In the genomic region with DNA sequence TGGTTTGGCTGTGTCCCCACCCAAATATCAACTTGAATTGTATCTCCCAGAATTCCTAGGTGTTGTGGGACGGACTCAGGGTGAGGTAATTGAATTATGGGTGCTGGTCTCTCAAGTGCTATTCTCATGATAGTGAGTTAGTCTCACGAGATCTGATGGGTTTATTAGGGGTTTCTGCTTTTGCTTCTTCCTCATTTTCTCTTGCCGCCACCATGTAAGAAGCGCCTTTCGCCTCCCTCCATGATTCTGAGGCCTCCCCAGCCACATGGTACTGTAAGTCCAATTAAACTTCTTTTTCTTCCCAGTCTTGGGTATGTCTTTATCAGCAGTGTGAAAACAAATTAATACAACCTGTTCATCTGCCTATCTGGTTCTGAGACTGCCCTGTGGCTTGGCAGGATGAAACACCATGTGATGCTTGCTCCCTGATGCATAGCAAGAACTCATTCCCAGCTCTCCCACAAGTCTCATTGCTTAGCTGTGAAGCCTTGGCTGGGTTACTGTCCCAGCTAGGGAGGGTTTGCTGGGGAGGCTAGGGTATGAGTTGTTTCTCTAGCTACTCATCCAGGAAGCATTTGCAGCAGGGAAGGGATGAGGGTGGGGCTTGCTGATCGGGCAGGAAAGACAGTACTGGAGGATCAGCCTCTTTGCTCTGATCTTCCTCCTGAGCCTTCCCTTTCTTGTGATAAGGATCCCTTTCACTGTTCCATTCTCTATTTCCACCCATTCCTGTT, we compare ENCODE assay signal across 9 cellular contexts. TPM values are rescaled to one million over a fixed set of nuclear protein-coding genes. Genes with fewer than 3 reads are reported as not detected.
DNase-seq lines count a peak whose midpoint lies in the region; ATAC-seq, FAIRE-seq and TF ChIP-seq lines count a peak whose summit lies in the region.
"Had no signal": no experiment of that assay in that cellular context is flagged by ENCODE, and none has a peak within 500 bp of the region (broad histone marks: within the 10 kb centered on the region; RNA-seq: fewer than 3 reads in every experiment).

No MANE protein-coding gene starts in this region.

- peak overlapping the region; percentile 67 for H2AFZ ChIP-seq in HepG2 (ENCODE audit: low read length)
- peak overlapping the region; percentile 66 for H2AFZ ChIP-seq in GM12878 (ENCODE audit: control insufficient read depth, low read depth, low read length)

- intact Hi-C loops in HepG2 (cut with micrococcal nuclease; ENCODE audit: unreplicated experiment): loop anchor here (10.0 kb wide), 1 partner anchor 46 kb away; the partner anchor contains the start of gene BLOC1S6
- intact Hi-C loops in right lobe of liver (cut with DNase I): no loop called here
- intact Hi-C loops in GM12878 (cut with micrococcal nuclease; ENCODE audit: unreplicated experiment): loop anchor here (10.0 kb wide), 1 partner anchor 436 kb away; no protein-coding TSS in a partner anchor
- intact Hi-C loops in left lung (cut with DNase I): no loop called here

- TF ChIP-seq EP300 in HepG2 (IDR thresholded peaks at IDR 0.05; ENCODE audit: low read depth in 2 of 2, low read length in 2 of 2) (no peak), HepG2 (CRISPR knock-in tag; IDR thresholded peaks at IDR 0.05; ENCODE audit: borderline replicate concordance) (no peak), GM12878 (IDR thresholded peaks at IDR 0.05; ENCODE audit: borderline replicate concordance in 1 of 2, control insufficient read depth in 1 of 2, low read depth in 2 of 2, low read length in 2 of 2) (no peak)

- POLR2A ChIA-PET in HepG2 (lab: Yijun Ruan, JAX): interaction anchor here (1.4 kb wide), 1 partner anchor 44 kb away, joined by 4 read pairs; the partner anchor contains the start of gene BLOC1S6
- POLR2A ChIA-PET in GM12878 (lab: Charles Lee): no interaction called here

- H3K4me2 ChIP-seq in HepG2 (ENCODE audit: low read depth, low read length) (peak overlapping the region; percentile 41), GM12878 (ENCODE audit: control insufficient read depth, insufficient read depth) (peak overlapping the region; percentile 0)

- H3K36me3 ChIP-seq in HepG2 (replicated peaks in 1 of 2; ENCODE audit: control insufficient read depth in 1 of 2, insufficient read depth in 2 of 2, low read length in 2 of 2) (no peaks in the 10 kb centered on the region), right lobe of liver (no peaks in the 10 kb centered on the region), GM12878 (ENCODE audit: control insufficient read depth in 2 of 2, insufficient read depth in 2 of 2, low read length in 1 of 2) (no peaks in the 10 kb centered on the region), left lung (no peaks in the 10 kb centered on the region)

- H4K20me1 ChIP-seq in HepG2 (ENCODE audit: insufficient read depth, low read length) (no peaks in the 10 kb centered on the region), GM12878 (ENCODE audit: control insufficient read depth, insufficient read depth) (no peaks in the 10 kb centered on the region)

- TF ChIP-seq CTCF in HepG2 (CRISPR knock-in tag; IDR thresholded peaks at IDR 0.05) (no peak), right lobe of liver (IDR thresholded peaks at IDR 0.05) (no peak), GM12878 (IDR thresholded peaks at IDR 0.05 in 2 of 3, conservative IDR thresholded peaks at IDR 0.05 in 1 of 3; ENCODE audit: control insufficient read depth in 2 of 3, extremely low read depth in 1 of 3, insufficient read depth in 1 of 3, low read depth in 3 of 3, low read length in 3 of 3) (no peak), left lung (IDR thresholded peaks at IDR 0.05) (no peak)

- no peak for TF ChIP-seq RAD21 in HepG2 (CRISPR knock-in tag; IDR thresholded peaks at IDR 0.05)
- TF ChIP-seq RAD21 in GM12878 (IDR thresholded peaks at IDR 0.05; ENCODE audit: insufficient read depth, low read depth, low read length): no peak

- in situ Hi-C loops in HepG2 (cut with HindIII; ENCODE audit: extremely low pct_ligation_motif_present, low pct_unique_long_range_greater_than_20kb) (no loop called here), GM12878 (cut with MboI) (no loop called here)

- 65% methylated on average over 6 of the region's 6 CpGs for WGBS in HepG2 (ENCODE audit: low lambda C conversion rate)
- 65% methylated on average over 5 of the region's 6 CpGs for WGBS in right lobe of liver (ENCODE audit: insufficient coverage, low coverage, low lambda C conversion rate, missing lambda C conversion rate)
- 82% methylated on average over 6 of the region's 6 CpGs for WGBS in GM12878 (ENCODE audit: insufficient coverage, insufficient replicate concordance, low lambda C conversion rate, missing lambda C conversion rate)

- H3K4me3 ChIP-seq in HepG2 (replicated peaks in 1 of 3; ENCODE audit: insufficient read depth in 1 of 3, low read depth in 2 of 3, low read length in 3 of 3) (no peak overlapping the region), right lobe of liver (no peak overlapping the region), GM12878 (no peak overlapping the region), left lung (peak overlapping the region in 1 of 2 donors; percentile 24)

- no peaks in the 10 kb centered on the region; the same call in 1 of the 2 replicates for H3K4me1 ChIP-seq in HepG2 (ENCODE audit: insufficient read depth, low read length)
- H3K4me1 ChIP-seq in right lobe of liver: peaks cover 0 to 10% (median 0%) of the 10 kb centered on the region in 4 donors
- peaks cover 16% of the 10 kb centered on the region for H3K4me1 ChIP-seq in GM12878 (ENCODE audit: control insufficient read depth, insufficient read depth, low read length)
- peaks cover 0 to 23% of the 10 kb centered on the region in 2 donors for H3K4me1 ChIP-seq in left lung

- CTCF ChIA-PET in HepG2 (lab: Yijun Ruan, JAX; ENCODE audit: low intra/inter-chr PET ratio, low total read pairs) (no interaction called here), GM12878 (lab: Yijun Ruan, JAX) (interaction anchor here (0.6 to 1.6 kb wide), 5 partner anchors 8 to 232 kb away, joined by 3 to 5 read pairs (median 3); no protein-coding TSS in a partner anchor)

- RAD21 ChIA-PET in GM12878 (lab: Charles Lee; ENCODE audit: unreplicated experiment): interaction anchor here (1.0 kb wide), 1 partner anchor 20 kb away, joined by 3 read pairs; no protein-coding TSS in a partner anchor

- H3K9me3 ChIP-seq in HepG2 (ENCODE audit: low read length) (no peaks in the 10 kb centered on the region), right lobe of liver (no peaks in the 10 kb centered on the region), GM12878 (replicated peaks; ENCODE audit: control insufficient read depth, insufficient read depth, low read length) (no peaks in the 10 kb centered on the region; the same call in 2 of the 3 replicates), left lung (peaks cover 0 to 18% of the 10 kb centered on the region in 2 donors)

- H3K27ac ChIP-seq in HepG2 (ENCODE audit: extremely low read length, insufficient read depth, low read length) (no peak overlapping the region), right lobe of liver (no peak overlapping the region), GM12878 (ENCODE audit: control insufficient read depth, insufficient read depth) (no peak overlapping the region; the same call in 1 of the 2 replicates), left lung (peak overlapping the region; percentile 13 to 68)

- no TSS peak for BruUV-seq in HepG2 (replicated peaks; lab: Mats Ljungman, UMichigan)
- BruUV-seq in GM12878 (replicated peaks; lab: Mats Ljungman, UMichigan): no TSS peak

- ATAC-seq in HepG2 (no peak), right lobe of liver (no peak), GM12878 (no peak), left lung (no peak), GM19035 (IDR thresholded peaks at IDR 0.05; ENCODE audit: unreplicated experiment) (no peak)

- H3K79me2 ChIP-seq in HepG2 (ENCODE audit: insufficient read depth, low read length) (no peaks in the 10 kb centered on the region), GM12878 (ENCODE audit: control insufficient read depth, insufficient read depth, low read length) (peaks cover 5% of the 10 kb centered on the region)

- FAIRE-seq in HepG2 (lab: Jason Lieb, UNC) (no peak), GM12878 (lab: Jason Lieb, UNC) (no peak)

- TF ChIP-seq POLR2A in HepG2 (IDR thresholded peaks at IDR 0.05; ENCODE audit: insufficient read depth in 1 of 2, low read depth in 2 of 2, low read length in 2 of 2) (no peak), right lobe of liver (IDR thresholded peaks at IDR 0.05) (no peak), GM12878 (IDR thresholded peaks at IDR 0.05; ENCODE audit: low read depth, low read length) (no peak)

- DNase-seq in HepG2 (ENCODE audit: low spot score): no peak
- no peak for DNase-seq in right lobe of liver
- DNase-seq in GM12878 (ENCODE audit: low read depth, low spot score): no peak
- no peak for DNase-seq in left lung
- DNase-seq in NCI-H1436 treated with DMSO at 0.1 percent for 48 hours (lab: John Stamatoyannopoulos, UW): no peak
- no peak for DNase-seq in GF-D8 (lab: John Stamatoyannopoulos, UW)
- no peak for DNase-seq in Ammon's horn (ENCODE audit: low spot score)
- DNase-seq: CD4-positive, alpha-beta memory T cell had no signal

- SMC1A ChIA-PET in GM12878 (lab: Charles Lee; ENCODE audit: uncharacterized antibody, unreplicated experiment): interaction anchor here (0.9 kb wide), 1 partner anchor 18 kb away, joined by 4 read pairs; no protein-coding TSS in a partner anchor

- no peaks in the 10 kb centered on the region; a peak in 1 of 5 replicates for H3K27me3 ChIP-seq in HepG2 (ENCODE audit: control insufficient read depth in 1 of 2, insufficient read depth in 2 of 2, low read length in 2 of 2)
- H3K27me3 ChIP-seq in right lobe of liver: no peaks in the 10 kb centered on the region
- no peaks in the 10 kb centered on the region for H3K27me3 ChIP-seq in GM12878 (replicated peaks in 1 of 2; ENCODE audit: control insufficient read depth in 2 of 2, insufficient read depth in 2 of 2, low read length in 1 of 2)
- no peaks in the 10 kb centered on the region for H3K27me3 ChIP-seq in left lung

- no peak overlapping the region for H3K9ac ChIP-seq in HepG2 (ENCODE audit: insufficient read depth, low read depth, low read length)
- H3K9ac ChIP-seq in GM12878 (ENCODE audit: control insufficient read depth, insufficient read depth, low read length): no peak overlapping the region

RNA-seq across cellular contexts. Expression of gene SQOR, which starts 3.7 kb away (rescaled TPM):
- total RNA-seq in HepG2 (2016; rRNA removed; fragmentation: Illumina TruSeq; extraction: Trizol) (19.4 and 25.9 TPM in 2 replicates), right lobe of liver (10 to 100 TPM; 34.2 to 77.7 (median 49.1) TPM), GM12878 (2014; rRNA removed) (46.8 and 64.1 TPM in 2 replicates), GM12878 (2014; rRNA removed; fragmentation: Illumina TruSeq; extraction: Trizol) (44.0 and 46.0 TPM in 2 replicates), GM12878 (2021) (34.4 and 39.9 TPM in 2 replicates), left lung (100 to 1,000 TPM in 1 of 2 donors, 10 to 100 TPM in 1; 79.2 to 116 TPM)
- total RNA-seq in HepG2 (2016; cell fraction: cytosol; rRNA removed; fragmentation: Illumina TruSeq; extraction: Trizol; ENCODE audit: low read depth): 14.8 and 16.6 TPM in 2 replicates
- total RNA-seq in HepG2 (2016; cell fraction: insoluble cytoplasmic fraction; rRNA removed; fragmentation: Illumina TruSeq; extraction: Trizol): 19.9 and 25.8 TPM in 2 replicates
- 20.2 and 21.7 TPM in 2 replicates for total RNA-seq in HepG2 (2016; cell fraction: membrane; rRNA removed; fragmentation: Illumina TruSeq; extraction: Trizol)
- total RNA-seq in HepG2 (2016; cell fraction: nucleus; rRNA removed; fragmentation: Illumina TruSeq; extraction: Trizol): 7.5 and 8.5 TPM in 2 replicates
- polyA plus RNA-seq in HepG2 (2011; rRNA removed) (17.5 and 19.3 TPM in 2 replicates), GM12878 (2011; rRNA removed) (74.7 and 83.8 TPM in 2 replicates), GM12878 (2014; fragmentation: Illumina TruSeq; extraction: Trizol) (44.4 and 47.2 TPM in 2 replicates), GM12878 (2014; fragmentation: Nextera tagmentation; extraction: Ambion mirVana) (10 to 100 TPM; 14.5 to 25.6 TPM), GM12878 (2014; rRNA removed) (34.6 and 39.5 TPM in 2 replicates), GM12878 (2016; fragmentation: Nextera tagmentation; extraction: Ambion mirVana) (10 to 100 TPM; 59.1 to 61.9 TPM)
- 15.4 and 18.8 TPM in 2 replicates for polyA plus RNA-seq in HepG2 (2011; cell fraction: cytosol; rRNA removed)
- polyA plus RNA-seq in HepG2 (2011; cell fraction: nucleus; rRNA removed): 7.0 and 7.3 TPM in 2 replicates
- polyA plus RNA-seq in HepG2 (2012): 7.7 and 8.6 TPM in 2 replicates
- polyA plus RNA-seq in HepG2 (2016; cell fraction: cytosol; fragmentation: Illumina TruSeq; extraction: Trizol; ENCODE audit: low read depth): 13.3 and 13.9 TPM in 2 replicates
- 20.1 and 20.6 TPM in 2 replicates for polyA plus RNA-seq in HepG2 (2016; cell fraction: insoluble cytoplasmic fraction; fragmentation: Illumina TruSeq; extraction: Trizol; ENCODE audit: low read depth)
- polyA plus RNA-seq in HepG2 (2016; cell fraction: membrane; fragmentation: Illumina TruSeq; extraction: Trizol; ENCODE audit: low read depth): 15.0 and 15.1 TPM in 2 replicates
- 7.2 and 10.5 TPM in 2 replicates for polyA plus RNA-seq in HepG2 (2016; cell fraction: nucleus; fragmentation: Illumina TruSeq; extraction: Trizol; ENCODE audit: insufficient read depth, low read depth)
- polyA minus RNA-seq in HepG2 (2011; rRNA and poly(A)+ RNA removed; ENCODE audit: low replicate concordance): 17.0 and 23.7 TPM in 2 replicates
- polyA minus RNA-seq in HepG2 (2011; cell fraction: cytosol; rRNA and poly(A)+ RNA removed): 8.4 and 13.7 TPM in 2 replicates
- polyA minus RNA-seq in HepG2 (2011; cell fraction: nucleus; rRNA and poly(A)+ RNA removed): 8.0 and 12.3 TPM in 2 replicates
- total RNA-seq in GM12878 (2013; cell fraction: nucleolus; rRNA removed): 14.8 and 18.0 TPM in 2 replicates
- 22.8 TPM for polyA plus RNA-seq in GM12878 (2011; ENCODE audit: low read depth)
- polyA plus RNA-seq in GM12878 (2011; cell fraction: cytosol; rRNA removed): 49.9 and 54.3 TPM in 2 replicates
- 26.0 and 29.2 TPM in 2 replicates for polyA plus RNA-seq in GM12878 (2011; cell fraction: nucleus; rRNA removed)
- polyA plus RNA-seq in GM12878 (2012): 21.7 and 29.6 TPM in 2 replicates
- 49.6 and 51.2 TPM in 2 replicates for polyA minus RNA-seq in GM12878 (2011; rRNA and poly(A)+ RNA removed)
- 18.0 and 23.8 TPM in 2 replicates for polyA minus RNA-seq in GM12878 (2011; cell fraction: cytosol; rRNA and poly(A)+ RNA removed)
- polyA minus RNA-seq in GM12878 (2011; cell fraction: nucleus; rRNA and poly(A)+ RNA removed): 10.6 and 14.7 TPM in 2 replicates

RNA-seq across cellular contexts. Expression of gene BLOC1S6, which starts 43.9 kb away (rescaled TPM):
- 44.3 and 67.5 TPM in 2 replicates for total RNA-seq in HepG2 (2016; rRNA removed; fragmentation: Illumina TruSeq; extraction: Trizol)
- 9.7 and 14.1 TPM in 2 replicates for total RNA-seq in HepG2 (2016; cell fraction: cytosol; rRNA removed; fragmentation: Illumina TruSeq; extraction: Trizol; ENCODE audit: low read depth)
- 45.6 and 82.4 TPM in 2 replicates for total RNA-seq in HepG2 (2016; cell fraction: insoluble cytoplasmic fraction; rRNA removed; fragmentation: Illumina TruSeq; extraction: Trizol)
- 37.2 and 39.9 TPM in 2 replicates for total RNA-seq in HepG2 (2016; cell fraction: membrane; rRNA removed; fragmentation: Illumina TruSeq; extraction: Trizol)
- 21.7 and 23.9 TPM in 2 replicates for total RNA-seq in HepG2 (2016; cell fraction: nucleus; rRNA removed; fragmentation: Illumina TruSeq; extraction: Trizol)
- polyA plus RNA-seq in HepG2 (2011; rRNA removed): 10.0 and 11.8 TPM in 2 replicates
- 7.2 and 9.3 TPM in 2 replicates for polyA plus RNA-seq in HepG2 (2011; cell fraction: cytosol; rRNA removed)
- polyA plus RNA-seq in HepG2 (2011; cell fraction: nucleus; rRNA removed): 5.0 and 5.5 TPM in 2 replicates
- 31.1 and 38.9 TPM in 2 replicates for polyA plus RNA-seq in HepG2 (2012)
- 4.7 and 5.4 TPM in 2 replicates for polyA plus RNA-seq in HepG2 (2016; cell fraction: cytosol; fragmentation: Illumina TruSeq; extraction: Trizol; ENCODE audit: low read depth)
- 54.5 and 55.8 TPM in 2 replicates for polyA plus RNA-seq in HepG2 (2016; cell fraction: insoluble cytoplasmic fraction; fragmentation: Illumina TruSeq; extraction: Trizol; ENCODE audit: low read depth)
- 16.2 and 20.1 TPM in 2 replicates for polyA plus RNA-seq in HepG2 (2016; cell fraction: membrane; fragmentation: Illumina TruSeq; extraction: Trizol; ENCODE audit: low read depth)
- 27.7 and 30.6 TPM in 2 replicates for polyA plus RNA-seq in HepG2 (2016; cell fraction: nucleus; fragmentation: Illumina TruSeq; extraction: Trizol; ENCODE audit: insufficient read depth, low read depth)
- 11.2 and 14.4 TPM in 2 replicates for polyA minus RNA-seq in HepG2 (2011; rRNA and poly(A)+ RNA removed; ENCODE audit: low replicate concordance)
- 15.0 and 20.2 TPM in 2 replicates for polyA minus RNA-seq in HepG2 (2011; cell fraction: cytosol; rRNA and poly(A)+ RNA removed)
- 11.6 and 13.8 TPM in 2 replicates for polyA minus RNA-seq in HepG2 (2011; cell fraction: nucleus; rRNA and poly(A)+ RNA removed)
- total RNA-seq in right lobe of liver: 10 to 100 TPM; 15.9 to 33.7 (median 24.3) TPM
- total RNA-seq in GM12878 (2013; cell fraction: nucleolus; rRNA removed): 52.2 and 54.0 TPM in 2 replicates
- total RNA-seq in GM12878 (2014; rRNA removed): 34.1 and 44.4 TPM in 2 replicates
- 47.1 and 48.8 TPM in 2 replicates for total RNA-seq in GM12878 (2014; rRNA removed; fragmentation: Illumina TruSeq; extraction: Trizol)
- 25.6 and 34.5 TPM in 2 replicates for total RNA-seq in GM12878 (2021)
- polyA plus RNA-seq in GM12878 (2011; ENCODE audit: low read depth): 27.7 TPM
- 25.4 and 39.1 TPM in 2 replicates for polyA plus RNA-seq in GM12878 (2011; rRNA removed)
- polyA plus RNA-seq in GM12878 (2011; cell fraction: cytosol; rRNA removed): 12.2 and 13.9 TPM in 2 replicates
- 5.6 and 9.9 TPM in 2 replicates for polyA plus RNA-seq in GM12878 (2011; cell fraction: nucleus; rRNA removed)
- polyA plus RNA-seq in GM12878 (2012): 33.5 and 40.5 TPM in 2 replicates
- 38.8 and 49.8 TPM in 2 replicates for polyA plus RNA-seq in GM12878 (2014; fragmentation: Illumina TruSeq; extraction: Trizol)
- polyA plus RNA-seq in GM12878 (2014; fragmentation: Nextera tagmentation; extraction: Ambion mirVana): 10 to 100 TPM; 13.5 to 16.9 TPM
- polyA plus RNA-seq in GM12878 (2014; rRNA removed): 20.5 and 29.8 TPM in 2 replicates
- polyA plus RNA-seq in GM12878 (2016; fragmentation: Nextera tagmentation; extraction: Ambion mirVana): 10 to 100 TPM; 31.3 to 36.2 TPM
- polyA minus RNA-seq in GM12878 (2011; rRNA and poly(A)+ RNA removed): 9.4 and 11.5 TPM in 2 replicates
- 8.4 and 17.8 TPM in 2 replicates for polyA minus RNA-seq in GM12878 (2011; cell fraction: cytosol; rRNA and poly(A)+ RNA removed)
- polyA minus RNA-seq in GM12878 (2011; cell fraction: nucleus; rRNA and poly(A)+ RNA removed): 4.2 and 10.4 TPM in 2 replicates
- 10 to 100 TPM; 37.0 to 45.4 TPM for total RNA-seq in left lung

Comparison
In these comparisons a context has a peak if more than half of its experiments do, and no peak if none do; other contexts are left out.
1. intact Hi-C loops: an anchor here in HepG2 (10.0 kb wide) and GM12878 (10.0 kb wide); none called in right lobe of liver and left lung.
2. H3K27ac ChIP-seq: peak in left lung (2 of 2); none in HepG2 (single experiment), right lobe of liver (0 of 3) and GM12878 (single experiment).
3. Of the 75 proteins assayed by ChIP-seq in both HepG2 and GM12878: peak only in HepG2: none; only in GM12878: IKZF1 and ZBTB33; in both: none; in neither: 73.